ENCODE assay signal across 26 cellular contexts in genomic region chr16:20957153-20957552, GRCh38. TPM values are rescaled to one million over a fixed set of nuclear protein-coding genes. Genes with fewer than 3 reads are reported as not detected.
A peak's percentile ranks its signal among the peaks of the same experiment; 100 is the strongest.
DNase-seq lines count a peak whose midpoint lies in the region; ATAC-seq, FAIRE-seq and TF ChIP-seq lines count a peak whose summit lies in the region.
"Had no signal": no experiment of that assay in that cellular context is flagged by ENCODE, and none has a peak within 500 bp of the region (broad histone marks: within the 10 kb centered on the region; RNA-seq: fewer than 3 reads in every experiment).

No MANE protein-coding gene starts in this region.

- H3K9me3 Mint-ChIP-seq in WTC11 (no peaks in the 10 kb centered on the region), chondrocyte (ENCODE audit: low read depth) (no peaks in the 10 kb centered on the region), osteocyte (ENCODE audit: unreplicated experiment) (no peaks in the 10 kb centered on the region)
- H3K9me3 Mint-ChIP-seq: CD4-positive, alpha-beta memory T cell; CD4-positive, CD25-positive, alpha-beta regulatory T cell; CD8-positive, alpha-beta memory T cell had no signal

- no peaks in the 10 kb centered on the region for H3K36me3 Mint-ChIP-seq in WTC11
- no peaks in the 10 kb centered on the region for H3K36me3 Mint-ChIP-seq in chondrocyte (ENCODE audit: low read depth)
- no peaks in the 10 kb centered on the region for H3K36me3 Mint-ChIP-seq in osteocyte (ENCODE audit: unreplicated experiment)
- H3K36me3 Mint-ChIP-seq: CD14-positive monocyte; CD4-positive, alpha-beta memory T cell; CD4-positive, CD25-positive, alpha-beta regulatory T cell; CD8-positive, alpha-beta memory T cell had no signal

- H3K4me3 ChIP-seq in aorta (ENCODE audit: low read length in 2 of 2), result no peak overlapping the region
- H3K4me3 ChIP-seq: BLaER1, GM12878 had no signal

- H3K27me3 ChIP-seq in aorta (ENCODE audit: control insufficient read depth in 1 of 2, insufficient read depth in 2 of 2, low read length in 1 of 2), result no peaks in the 10 kb centered on the region
- H3K27me3 ChIP-seq: BE2C, BLaER1 had no signal

- H3K4me1 ChIP-seq in aorta (ENCODE audit: control insufficient read depth in 1 of 2, insufficient read depth in 2 of 2, low read length in 2 of 2), result no peaks in the 10 kb centered on the region
- H3K4me1 ChIP-seq: BE2C, BLaER1 had no signal

- H3K4me1 Mint-ChIP-seq in WTC11, result peaks cover 10% of the 10 kb centered on the region
- no peaks in the 10 kb centered on the region for H3K4me1 Mint-ChIP-seq in chondrocyte (ENCODE audit: low read depth)
- no peaks in the 10 kb centered on the region for H3K4me1 Mint-ChIP-seq in osteocyte (ENCODE audit: unreplicated experiment)
- H3K4me1 Mint-ChIP-seq: CD14-positive monocyte; CD4-positive, alpha-beta memory T cell; CD4-positive, CD25-positive, alpha-beta regulatory T cell; CD8-positive, alpha-beta memory T cell had no signal

- no peaks in the 10 kb centered on the region for H3K27me3 Mint-ChIP-seq in WTC11 (ENCODE audit: low read depth)
- H3K27me3 Mint-ChIP-seq in chondrocyte (ENCODE audit: low read depth), result no peaks in the 10 kb centered on the region
- H3K27me3 Mint-ChIP-seq in osteocyte (ENCODE audit: unreplicated experiment), result peaks cover 3% of the 10 kb centered on the region

- POLR2A ChIA-PET in WTC11 (lab: Charles Lee), result interaction anchor here (0.7 kb wide), 1 partner anchor 68 kb away, joined by 5 read pairs; no protein-coding TSS in a partner anchor

- no peak for TF ChIP-seq CTCF in WTC11 (IDR thresholded peaks at IDR 0.05)
- no peak for TF ChIP-seq CTCF in chondrocyte (IDR thresholded peaks at IDR 0.05)
- no peak for TF ChIP-seq CTCF in osteocyte (IDR thresholded peaks at IDR 0.05)

- intact Hi-C loops in aorta (cut with DNase I), result no loop called here

- 71 to 75% methylated on average over 3 of the region's 3 CpGs for WGBS in aorta, 2 donors

- CTCF ChIA-PET in WTC11 (lab: Charles Lee), result interaction anchor here (0.6 kb wide), 1 partner anchor 1007 kb away, joined by 3 read pairs; no protein-coding TSS in a partner anchor

- no peaks in the 10 kb centered on the region for H3K36me3 ChIP-seq in aorta (ENCODE audit: control insufficient read depth in 1 of 2, insufficient read depth in 2 of 2, low read length in 1 of 2)
- H3K36me3 ChIP-seq: BE2C, BLaER1 had no signal

- no peak for ATAC-seq in WTC11
- no peak for ATAC-seq in aorta (ENCODE audit: low FRiP score)
- ATAC-seq: GM12878 had no signal

- no peak overlapping the region for H3K27ac ChIP-seq in aorta (ENCODE audit: low read depth in 1 of 2, low read length in 2 of 2)
- H3K27ac ChIP-seq: BLaER1 had no signal

- H3K9me3 ChIP-seq in aorta (ENCODE audit: control insufficient read depth, low read length), result no peaks in the 10 kb centered on the region
- H3K9me3 ChIP-seq: BE2C, BLaER1 had no signal

- H3K27ac Mint-ChIP-seq in WTC11, result peak overlapping the region; percentile 15; the same call in 1 of the 2 replicates
- peak overlapping the region; percentile 17 for H3K27ac Mint-ChIP-seq in chondrocyte (ENCODE audit: unreplicated experiment)
- H3K27ac Mint-ChIP-seq in osteocyte (ENCODE audit: unreplicated experiment), result no peak overlapping the region
- H3K27ac Mint-ChIP-seq: CD14-positive monocyte; CD4-positive, alpha-beta memory T cell; CD4-positive, CD25-positive, alpha-beta regulatory T cell had no signal

- H3K4me3 Mint-ChIP-seq in WTC11 (no peak overlapping the region), chondrocyte (ENCODE audit: unreplicated experiment) (no peak overlapping the region), osteocyte (ENCODE audit: unreplicated experiment) (no peak overlapping the region)
- H3K4me3 Mint-ChIP-seq: CD14-positive monocyte; CD4-positive, alpha-beta memory T cell; CD4-positive, CD25-positive, alpha-beta regulatory T cell; CD8-positive, alpha-beta memory T cell had no signal

- no peak for FAIRE-seq in RCC 7860 (lab: Jason Lieb, UNC)
- FAIRE-seq: A204.1, GM12878, GM12892, GM18507 had no signal

- DNase-seq in WTC11 (ENCODE audit: low spot score) (no peak), chondrocyte (ENCODE audit: low spot score) (no peak), osteocyte (ENCODE audit: extremely low spot score, unreplicated experiment) (no peak), RCC 7860 (ENCODE audit: low spot score) (no peak), aorta (no peak)
- DNase-seq: 8988T; ACHN; BE2C; C1 segment of cervical spinal cord; CD4-positive, alpha-beta memory T cell; CD4-positive, CD25-positive, alpha-beta regulatory T cell; CD8-positive, alpha-beta memory T cell; COR-L47; DMS 273 treated with DMSO at 0.1 percent for 48 hours; DMS153; DMS53; DMS79; DND-41; EL; GDM1 had no signal

TF ChIP-seq in WTC11, 78 proteins besides CTCF, POLR2A, EP300 and RAD21:
- TF ChIP-seq RORB (CRISPR knock-in tag; IDR thresholded peaks at IDR 0.05), result no peak
- TF ChIP-seq TEAD1 (CRISPR knock-in tag; IDR thresholded peaks at IDR 0.05), result no peak
- TF ChIP-seq ZNF281 (CRISPR knock-in tag; IDR thresholded peaks at IDR 0.05), result no peak
- no peak for TF ChIP-seq ZNF671 (CRISPR knock-in tag; IDR thresholded peaks at IDR 0.05)
- no peak for TF ChIP-seq ZNF219 (CRISPR knock-in tag; IDR thresholded peaks at IDR 0.05; ENCODE audit: borderline replicate concordance)
- no peak for TF ChIP-seq RELA (CRISPR knock-in tag; IDR thresholded peaks at IDR 0.05; ENCODE audit: borderline replicate concordance)
- no peak for TF ChIP-seq PREB (CRISPR knock-in tag; IDR thresholded peaks at IDR 0.05; ENCODE audit: borderline replicate concordance)
- TF ChIP-seq AR (CRISPR knock-in tag; IDR thresholded peaks at IDR 0.05), result no peak

RNA-seq across cellular contexts. Expression of gene LYRM1, which starts 56.6 kb away (rescaled TPM):
- total RNA-seq in WTC11 (2021) (11.4 to 15.0 TPM (median 12.3 TPM) in 3 replicates), chondrocyte (18.1 to 20.1 TPM (median 18.5 TPM) in 3 replicates), osteocyte (14.9 and 18.1 TPM in 2 replicates), aorta (10 to 100 TPM; 18.1 to 24.3 TPM)
- polyA plus RNA-seq in aorta, result 10 to 100 TPM; 27.3 to 44.2 TPM

RNA-seq across cellular contexts. Expression of gene DCUN1D3, which starts 57.0 kb away (rescaled TPM):
- 12.8 to 14.7 TPM (median 14.4 TPM) in 3 replicates for total RNA-seq in WTC11 (2021)
- 40.9 to 46.0 TPM (median 44.4 TPM) in 3 replicates for total RNA-seq in chondrocyte
- total RNA-seq in osteocyte, result 19.3 and 19.6 TPM in 2 replicates
- 10 to 100 TPM; 29.5 to 54.5 TPM for total RNA-seq in aorta
- 1 to 10 TPM; 3.9 to 4.1 TPM for polyA plus RNA-seq in aorta
